7 cellular contexts compared by ENCODE assay signal in genomic region chr2:203583696-203584095, GRCh38. TPM values are rescaled to one million over a fixed set of nuclear protein-coding genes. Genes with fewer than 3 reads are reported as not detected.
DNase-seq lines count a peak whose midpoint lies in the region; ATAC-seq and TF ChIP-seq lines count a peak whose summit lies in the region.

No MANE protein-coding gene starts in this region.

- no peak overlapping the region for H3K4me3 Mint-ChIP-seq in immature natural killer cell
- no peak overlapping the region for H3K4me3 Mint-ChIP-seq in nephron progenitor cell

- DNase-seq in RPMI7951 (ENCODE audit: low read depth) (peak; percentile 28), immature natural killer cell (peak in 2 of 3 donors; percentile 3 to 5), nephron progenitor cell (no peak)
- no peak for DNase-seq in activated effector memory CD4-positive, alpha-beta T cell treated with anti-CD3 and anti-CD28 coated beads, Interleukin-2, amount 50 U/mL, for 16 hours

- H3K27ac Mint-ChIP-seq in immature natural killer cell (peak overlapping the region in 1 of 6 donors; percentile 9), nephron progenitor cell (no peak overlapping the region)

- H3K9me3 Mint-ChIP-seq in immature natural killer cell (no peaks in the 10 kb centered on the region), nephron progenitor cell (no peaks in the 10 kb centered on the region)

- no peak for TF ChIP-seq CTCF in nephron progenitor cell (IDR thresholded peaks at IDR 0.05)

- H3K4me1 Mint-ChIP-seq in immature natural killer cell (peaks cover 0 to 8% of the 10 kb centered on the region in 2 donors), nephron progenitor cell (peaks cover 35% of the 10 kb centered on the region)

- H3K36me3 Mint-ChIP-seq in immature natural killer cell (no peaks in the 10 kb centered on the region), nephron progenitor cell (ENCODE audit: low read depth) (no peaks in the 10 kb centered on the region)

- ATAC-seq in GM18861 (IDR thresholded peaks at IDR 0.05; ENCODE audit: unreplicated experiment) (peak; percentile 64), HG02678 (IDR thresholded peaks at IDR 0.05; ENCODE audit: unreplicated experiment) (peak; percentile 56), HG02981 (IDR thresholded peaks at IDR 0.05; ENCODE audit: unreplicated experiment) (no peak)

- H3K27me3 Mint-ChIP-seq in immature natural killer cell (ENCODE audit: low read depth in 3 of 3): peaks cover 0 to 3% (median 0%) of the 10 kb centered on the region in 3 donors
- H3K27me3 Mint-ChIP-seq in nephron progenitor cell (ENCODE audit: low read depth, poor library complexity): no peaks in the 10 kb centered on the region

RNA-seq across cellular contexts. Expression of gene RAPH1, which starts 48.6 kb away (rescaled TPM):
- 9.3 and 9.4 TPM in 2 replicates for total RNA-seq in RPMI7951 (2014; rRNA removed; shearing (Covaris generic))
- not detected for polyA plus RNA-seq in immature natural killer cell

Comparison
In these comparisons a context has a peak if more than half of its experiments do, and no peak if none do; other contexts are left out.
1. DNase-seq: peak in RPMI7951 (single experiment) and immature natural killer cell (2 of 3); none in nephron progenitor cell (single experiment) and activated effector memory CD4-positive, alpha-beta T cell treated with anti-CD3 and anti-CD28 coated beads, Interleukin-2, amount 50 U/mL, for 16 hours (single experiment).